Comparison of ENCODE assay signal across 15 cellular contexts in the genomic region with DNA sequence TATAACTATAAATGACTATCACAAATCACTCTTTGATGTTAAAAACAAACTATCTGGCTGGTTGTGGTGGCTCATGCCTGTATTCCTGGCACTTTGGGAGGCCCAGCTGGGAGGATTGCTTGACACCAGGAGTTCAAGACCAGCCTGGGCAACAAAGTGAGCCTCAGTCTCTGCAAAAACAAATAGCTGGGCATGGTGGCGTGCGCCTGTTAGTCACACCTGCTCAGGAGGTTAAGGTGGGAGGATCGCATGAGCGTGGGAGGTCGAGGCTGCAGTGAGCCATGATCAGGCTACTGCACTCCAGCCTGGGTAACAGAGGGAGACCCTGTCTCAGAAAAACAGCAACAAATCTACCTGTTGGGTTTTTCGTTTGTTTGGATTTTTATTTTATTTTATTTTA. TPM values are rescaled to one million over a fixed set of nuclear protein-coding genes. Genes with fewer than 3 reads are reported as not detected.
DNase-seq lines count a peak whose midpoint lies in the region; ATAC-seq and TF ChIP-seq lines count a peak whose summit lies in the region.
"Had no signal": no experiment of that assay in that cellular context is flagged by ENCODE, and none has a peak within 500 bp of the region (broad histone marks: within the 10 kb centered on the region; RNA-seq: fewer than 3 reads in every experiment).

No MANE protein-coding gene starts in this region.

- peaks cover 3% of the 10 kb centered on the region for H3K27me3 Mint-ChIP-seq in type B pancreatic cell
- H3K27me3 Mint-ChIP-seq in neural progenitor cell (ENCODE audit: insufficient read depth, low read depth): peaks cover 5% of the 10 kb centered on the region
- H3K27me3 Mint-ChIP-seq: stimulated activated memory B cell treated with anti-CD40 and anti-IgM and Interleukin-4, amounts not matched to agents 10 μg/mL and 1 μg/mL and 100 μg/mL, for 72 hours had no signal

- H3K27ac ChIP-seq in left ventricle myocardium inferior (replicated peaks) (peak overlapping the region; percentile 88), heart right ventricle (peak overlapping the region in 2 of 10 donors; percentile 28 to 93), RWPE2 (ENCODE audit: poor library complexity, severe bottlenecking) (peak overlapping the region; percentile 97), fibroblast of lung (ENCODE audit: insufficient read depth, low read length) (peak overlapping the region; percentile 28), neuronal stem cell (replicated peaks; ENCODE audit: low read length) (no peak overlapping the region), neural progenitor cell (no peak overlapping the region)
- H3K27ac ChIP-seq: colonic mucosa had no signal

- H2BK15ac ChIP-seq in neuronal stem cell (ENCODE audit: low read length): no peak overlapping the region

- 96 to 97% methylated on average over 6 of the region's 6 CpGs for WGBS in heart right ventricle, 2 donors
- no CpG with 5 or more reads among the region's 6 CpGs for WGBS in neuronal stem cell (ENCODE audit: extremely low coverage in 2 of 2, insufficient read length in 2 of 2, insufficient replicate concordance in 1 of 2), 2 donors

- H2BK120ac ChIP-seq in neuronal stem cell (ENCODE audit: low read depth, low read length): no peak overlapping the region

- H3K4me3 ChIP-seq in left ventricle myocardium inferior (no peak overlapping the region), heart right ventricle (no peak overlapping the region), RWPE2 (ENCODE audit: severe bottlenecking) (no peak overlapping the region), fibroblast of lung (replicated peaks in 1 of 4; ENCODE audit: control extremely low read depth in 1 of 4, insufficient read depth in 1 of 4, low read depth in 3 of 4, low read length in 4 of 4) (no peak overlapping the region), neuronal stem cell (ENCODE audit: low read length in 2 of 2) (no peak overlapping the region), neural progenitor cell (no peak overlapping the region)
- H3K4me3 ChIP-seq: colonic mucosa had no signal

- H4K91ac ChIP-seq in neuronal stem cell (ENCODE audit: low read depth, low read length, poor library complexity): no peak overlapping the region

- H3K9ac ChIP-seq in fibroblast of lung (ENCODE audit: insufficient read depth, low read length): no peak overlapping the region
- no peak overlapping the region for H3K9ac ChIP-seq in neuronal stem cell (ENCODE audit: low read depth, low read length, poor library complexity)
- H3K9ac ChIP-seq in neural progenitor cell: no peak overlapping the region

- DNase-seq in left ventricle myocardium inferior (no peak), heart right ventricle (no peak), RWPE2 (ENCODE audit: low spot score) (no peak), fibroblast of lung (ENCODE audit: low read depth in 2 of 2) (no peak), type B pancreatic cell (ENCODE audit: extremely low spot score, unreplicated experiment) (no peak), neuronal stem cell (ENCODE audit: low spot score) (no peak), neural progenitor cell (ENCODE audit: low spot score) (no peak), NCI-H2107 treated with DMSO at 0.1 percent for 48 hours (lab: John Stamatoyannopoulos, UW; ENCODE audit: unreplicated experiment) (no peak)
- DNase-seq: anterior cingulate cortex, colonic mucosa, erythroblast, natural killer cell, NCI-H1092 treated with DMSO at 0.1 percent for 48 hours had no signal

- ATAC-seq in heart right ventricle: no peak
- no peak for ATAC-seq in RWPE2 (ENCODE audit: low read depth)
- ATAC-seq: left lobe of liver; natural killer cell; stimulated activated memory B cell treated with anti-CD40 and anti-IgM and Interleukin-4, amounts not matched to agents 10 μg/mL and 1 μg/mL and 100 μg/mL, for 72 hours had no signal

- H4K20me1 ChIP-seq in fibroblast of lung (ENCODE audit: control insufficient read depth, extremely low read depth, insufficient read depth, low read length): no peaks in the 10 kb centered on the region
- no peaks in the 10 kb centered on the region for H4K20me1 ChIP-seq in neural progenitor cell (ENCODE audit: low read depth)

- no peaks in the 10 kb centered on the region for H3K79me1 ChIP-seq in neuronal stem cell (ENCODE audit: low read depth, low read length)

- no peak overlapping the region for H2BK12ac ChIP-seq in neuronal stem cell (ENCODE audit: low read length)

- H3K4me3 Mint-ChIP-seq in type B pancreatic cell (no peak overlapping the region), neural progenitor cell (no peak overlapping the region)
- H3K4me3 Mint-ChIP-seq: natural killer cell; stimulated activated memory B cell treated with anti-CD40 and anti-IgM and Interleukin-4, amounts not matched to agents 10 μg/mL and 1 μg/mL and 100 μg/mL, for 72 hours had no signal

- no peak overlapping the region for H2AK5ac ChIP-seq in neuronal stem cell (ENCODE audit: low read depth, low read length)

- no peak overlapping the region for H3K18ac ChIP-seq in neuronal stem cell (ENCODE audit: low read length)

- H3K36me3 Mint-ChIP-seq in type B pancreatic cell (peaks cover 3% of the 10 kb centered on the region), neural progenitor cell (peaks cover 2% of the 10 kb centered on the region)
- H3K36me3 Mint-ChIP-seq: natural killer cell; stimulated activated memory B cell treated with anti-CD40 and anti-IgM and Interleukin-4, amounts not matched to agents 10 μg/mL and 1 μg/mL and 100 μg/mL, for 72 hours had no signal

- TF ChIP-seq CTCF in left ventricle myocardium inferior (IDR thresholded peaks at IDR 0.05; ENCODE audit: borderline replicate concordance) (no peak), heart right ventricle (IDR thresholded peaks at IDR 0.05) (no peak), RWPE2 (IDR thresholded peaks at IDR 0.05; ENCODE audit: poor library complexity, severe bottlenecking) (no peak), fibroblast of lung (conservative IDR thresholded peaks at IDR 0.05 in 1 of 2, IDR thresholded peaks at IDR 0.05 in 1 of 2; ENCODE audit: low read depth in 1 of 2, low read length in 2 of 2) (no peak), type B pancreatic cell (conservative IDR thresholded peaks at IDR 0.05) (no peak), neural progenitor cell (IDR thresholded peaks at IDR 0.05) (no peak)

- H3K27me3 ChIP-seq in left ventricle myocardium inferior (ENCODE audit: low read depth): no peaks in the 10 kb centered on the region
- H3K27me3 ChIP-seq in heart right ventricle: peaks cover 0 to 5% (median 0%) of the 10 kb centered on the region in 7 donors
- H3K27me3 ChIP-seq in RWPE2 (ENCODE audit: insufficient read depth, poor library complexity, severe bottlenecking): no peaks in the 10 kb centered on the region
- no peaks in the 10 kb centered on the region for H3K27me3 ChIP-seq in fibroblast of lung (ENCODE audit: control insufficient read depth, insufficient read depth, low read length)
- H3K27me3 ChIP-seq in neuronal stem cell (ENCODE audit: control insufficient read depth in 3 of 3, insufficient read depth in 3 of 3, low read depth in 1 of 3, low read length in 3 of 3): peaks cover 0 to 33% (median 9%) of the 10 kb centered on the region in 3 experiments
- H3K27me3 ChIP-seq in neural progenitor cell: peaks cover 12% of the 10 kb centered on the region
- H3K27me3 ChIP-seq: colonic mucosa had no signal

- no peaks in the 10 kb centered on the region for H3K9me3 Mint-ChIP-seq in type B pancreatic cell
- H3K9me3 Mint-ChIP-seq in neural progenitor cell: peaks cover 7% of the 10 kb centered on the region
- H3K9me3 Mint-ChIP-seq: natural killer cell; stimulated activated memory B cell treated with anti-CD40 and anti-IgM and Interleukin-4, amounts not matched to agents 10 μg/mL and 1 μg/mL and 100 μg/mL, for 72 hours had no signal

- no peak overlapping the region for H4K8ac ChIP-seq in neuronal stem cell (ENCODE audit: low read depth, low read length)

- no peak overlapping the region for H2BK5ac ChIP-seq in neuronal stem cell (ENCODE audit: low read length)

- H3K4me1 ChIP-seq in left ventricle myocardium inferior: peaks cover 30% of the 10 kb centered on the region
- H3K4me1 ChIP-seq in heart right ventricle: peaks cover 0 to 25% (median 14%) of the 10 kb centered on the region in 9 donors
- peaks cover 17% of the 10 kb centered on the region for H3K4me1 ChIP-seq in RWPE2 (ENCODE audit: insufficient read depth, poor library complexity, severe bottlenecking)
- peaks cover 15% of the 10 kb centered on the region for H3K4me1 ChIP-seq in fibroblast of lung (ENCODE audit: control insufficient read depth, extremely low read depth, insufficient read depth, low read length)
- no peaks in the 10 kb centered on the region for H3K4me1 ChIP-seq in neuronal stem cell (ENCODE audit: control insufficient read depth in 2 of 2, insufficient read depth in 1 of 2, low read depth in 1 of 2, low read length in 2 of 2)
- no peaks in the 10 kb centered on the region for H3K4me1 ChIP-seq in neural progenitor cell

- H3K14ac ChIP-seq in neuronal stem cell (ENCODE audit: low read length): no peak overlapping the region

- H2AFZ ChIP-seq in fibroblast of lung (ENCODE audit: low read length) (no peak overlapping the region), neuronal stem cell (ENCODE audit: low read length) (no peak overlapping the region), neural progenitor cell (replicated peaks) (no peak overlapping the region)

- H3F3A ChIP-seq in neural progenitor cell (ENCODE audit: low read depth): peaks cover 6% of the 10 kb centered on the region

- H3K4ac ChIP-seq in neuronal stem cell (ENCODE audit: low read length): no peak overlapping the region

- H3K4me2 ChIP-seq in fibroblast of lung (ENCODE audit: extremely low read depth, insufficient read depth, low read length): peak overlapping the region; percentile 23
- no peak overlapping the region for H3K4me2 ChIP-seq in neuronal stem cell (ENCODE audit: insufficient read depth, low read length, poor library complexity, severe bottlenecking)
- no peak overlapping the region for H3K4me2 ChIP-seq in neural progenitor cell

- H3K79me2 ChIP-seq in fibroblast of lung (ENCODE audit: control insufficient read depth, insufficient read depth, low read length): peaks cover 7% of the 10 kb centered on the region
- H3K79me2 ChIP-seq in neural progenitor cell (ENCODE audit: low read depth): no peaks in the 10 kb centered on the region

- H3K36me3 ChIP-seq in left ventricle myocardium inferior (no peaks in the 10 kb centered on the region), heart right ventricle (no peaks in the 10 kb centered on the region), RWPE2 (ENCODE audit: low read depth) (no peaks in the 10 kb centered on the region), fibroblast of lung (ENCODE audit: control insufficient read depth, insufficient read depth, low read length) (no peaks in the 10 kb centered on the region), neuronal stem cell (replicated peaks in 1 of 2; ENCODE audit: control insufficient read depth in 2 of 2, insufficient read depth in 2 of 2, low read length in 2 of 2) (no peaks in the 10 kb centered on the region), neural progenitor cell (no peaks in the 10 kb centered on the region)
- H3K36me3 ChIP-seq: colonic mucosa had no signal

- H3K9me3 ChIP-seq in left ventricle myocardium inferior (replicated peaks) (no peaks in the 10 kb centered on the region), heart right ventricle (no peaks in the 10 kb centered on the region), RWPE2 (ENCODE audit: severe bottlenecking) (no peaks in the 10 kb centered on the region), fibroblast of lung (ENCODE audit: control insufficient read depth, insufficient read depth, low read depth, low read length) (no peaks in the 10 kb centered on the region), neuronal stem cell (replicated peaks in 1 of 2; ENCODE audit: control insufficient read depth in 2 of 2, insufficient read depth in 1 of 2, low read depth in 1 of 2, low read length in 2 of 2) (peaks cover 0 to 1% of the 10 kb centered on the region in 2 donors), neural progenitor cell (ENCODE audit: low read depth) (no peaks in the 10 kb centered on the region)
- H3K9me3 ChIP-seq: colonic mucosa had no signal

- H3K27ac Mint-ChIP-seq in type B pancreatic cell (peak overlapping the region; percentile 56), neural progenitor cell (no peak overlapping the region)
- H3K27ac Mint-ChIP-seq: natural killer cell; stimulated activated memory B cell treated with anti-CD40 and anti-IgM and Interleukin-4, amounts not matched to agents 10 μg/mL and 1 μg/mL and 100 μg/mL, for 72 hours had no signal

- intact Hi-C loops in left ventricle myocardium inferior (cut with micrococcal nuclease) (loop anchor here (10.0 kb wide), 1 partner anchor 64 kb away; no protein-coding TSS in a partner anchor), heart right ventricle (cut with DNase I) (loop anchor here in 1 of 10 donors (10.0 kb wide), 1 partner anchor 64 kb away; no protein-coding TSS in a partner anchor)

- H3K4me1 Mint-ChIP-seq in type B pancreatic cell (ENCODE audit: unreplicated experiment): peaks cover 14% of the 10 kb centered on the region
- H3K4me1 Mint-ChIP-seq in neural progenitor cell: peaks cover 6% of the 10 kb centered on the region

- H3K23ac ChIP-seq in neuronal stem cell (ENCODE audit: low read depth, low read length, poor library complexity): no peak overlapping the region

RNA-seq across cellular contexts. Expression of a gene that starts 5.4 kb away (rescaled TPM):
- total RNA-seq in left ventricle myocardium inferior (98.0 TPM), heart right ventricle (100 to 1,000 TPM in 2 of 10 donors, 10 to 100 TPM in 8; 57.7 to 113 (median 86.9) TPM), fibroblast of lung (737 and 1,000 TPM in 2 replicates), type B pancreatic cell (ENCODE audit: low replicate concordance) (94.7 and 157 TPM in 2 replicates), neural progenitor cell (ENCODE audit: low replicate concordance) (92.0 and 99.8 TPM in 2 replicates)
- polyA plus RNA-seq in heart right ventricle (10 to 100 TPM; 20.6 to 60.2 TPM), fibroblast of lung (436 and 556 TPM in 2 replicates)
- polyA plus RNA-seq in fibroblast of lung (2012): 353 and 484 TPM in 2 replicates
- polyA minus RNA-seq in fibroblast of lung (ENCODE audit: low replicate concordance): 516 and 960 TPM in 2 replicates
- 94.4 TPM for polyA plus RNA-seq in neuronal stem cell (2013, experiment 1 of 2)
- 94.9 TPM for polyA plus RNA-seq in neuronal stem cell (2013, experiment 2 of 2)

Comparison
In these comparisons a context has a peak if more than half of its experiments do, and no peak if none do; other contexts are left out.
1. H3K27ac ChIP-seq: peak in left ventricle myocardium inferior (single experiment), RWPE2 (single experiment) and fibroblast of lung (single experiment); none in neuronal stem cell (single experiment) and neural progenitor cell (single experiment).